In the genomic region with DNA sequence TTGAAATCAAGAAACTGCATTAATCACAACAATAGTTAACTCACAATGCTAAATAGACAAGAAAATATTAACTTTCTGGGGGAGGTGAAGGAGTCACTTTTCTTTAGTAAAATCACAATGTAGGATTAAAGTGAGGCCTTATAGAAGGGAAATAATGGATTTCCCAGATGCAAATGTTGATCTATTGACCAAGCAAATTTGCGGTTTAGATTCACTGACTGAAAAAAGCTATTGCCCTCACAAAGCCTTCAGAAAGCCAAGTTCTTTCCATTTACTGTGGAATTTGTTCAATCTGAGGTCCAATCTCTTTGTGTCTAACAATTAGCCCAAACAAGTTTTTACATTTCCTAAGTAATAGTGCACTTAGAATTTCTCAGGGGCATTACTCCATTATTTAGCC, we compare ENCODE assay signal across 8 cellular contexts.
"Had no signal": no experiment of that assay in that cellular context is flagged by ENCODE, and none has a peak within 500 bp of the region (broad histone marks: within the 10 kb centered on the region; RNA-seq: fewer than 3 reads in every experiment).

No MANE protein-coding gene starts in this region.

- H2AFZ ChIP-seq: GM23248 had no signal

- H3K27ac ChIP-seq: GM23248, HL-60 had no signal

- DNase-seq: GM23248, GOT3, H7, HFFc6 had no signal

- H3K4me3 ChIP-seq: GM23248, HAP-1 had no signal

- H3K36me3 ChIP-seq: HAP-1 had no signal

- H3K9me3 ChIP-seq: HAP-1 had no signal

- FAIRE-seq: HepG2 had no signal

- ATAC-seq: HCT116, HepG2 had no signal
